ENCODE assay signal across 37 cellular contexts in the genomic region with DNA sequence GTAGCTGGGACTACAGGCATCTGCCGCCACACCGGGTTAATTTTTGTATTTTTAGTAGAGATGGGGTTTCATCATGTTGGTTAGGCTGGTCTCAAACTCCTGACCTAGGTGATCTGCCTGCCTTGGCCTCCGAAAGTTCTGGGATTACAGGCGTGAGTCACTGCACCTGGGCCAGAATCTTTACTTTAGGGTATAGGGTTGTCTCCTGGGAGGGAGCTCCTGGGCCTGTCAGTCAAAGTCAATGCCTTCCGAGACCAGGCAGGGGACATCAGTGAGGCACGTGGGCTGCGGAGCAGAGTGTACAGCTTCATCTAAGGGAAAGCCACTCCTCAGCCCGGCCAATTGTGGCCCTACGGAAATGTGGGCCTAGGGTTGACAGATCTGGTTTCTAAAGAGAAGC.
DNase-seq lines count a peak whose midpoint lies in the region; ATAC-seq, FAIRE-seq and TF ChIP-seq lines count a peak whose summit lies in the region.
"Had no signal": no experiment of that assay in that cellular context is flagged by ENCODE, and none has a peak within 500 bp of the region (broad histone marks: within the 10 kb centered on the region; RNA-seq: fewer than 3 reads in every experiment).

No MANE protein-coding gene starts in this region.

- no peaks in the 10 kb centered on the region for H3K9me3 Mint-ChIP-seq in neural progenitor cell
- H3K9me3 Mint-ChIP-seq: CD14-positive monocyte; CD4-positive, alpha-beta T cell; CD4-positive, CD25-positive, alpha-beta regulatory T cell; CD8-positive, alpha-beta memory T cell; CD8-positive, alpha-beta T cell had no signal

- peaks cover 9% of the 10 kb centered on the region for H3K27me3 Mint-ChIP-seq in neural progenitor cell (ENCODE audit: insufficient read depth, low read depth)

- DNase-seq in cardiac septum (ENCODE audit: low spot score) (peak; percentile 63), heart right ventricle (no peak), HEK293T (ENCODE audit: extremely low spot score) (no peak), K562 (ENCODE audit: extremely low read depth in 1 of 4, low spot score in 3 of 4) (no peak), neural progenitor cell (ENCODE audit: low spot score) (no peak), AG20443 (ENCODE audit: low spot score) (no peak), HCEC 1CT (no peak), COLO668 (lab: John Stamatoyannopoulos, UW; ENCODE audit: unreplicated experiment) (no peak)
- DNase-seq: 8988T; ACHN; AML-193; BE2C; C1 segment of cervical spinal cord; Caco-2; Calu3; CD4-positive, alpha-beta memory T cell; CD4-positive, alpha-beta T cell; CD4-positive, CD25-positive, alpha-beta regulatory T cell; CD8-positive, alpha-beta memory T cell; CD8-positive, alpha-beta T cell; COR-L47; DMS 273 treated with DMSO at 0.1 percent for 48 hours; DMS153; DMS53; DMS79; DMS79 treated with DMSO at 0.1 percent for 48 hours; DND-41; EL had no signal

- H3K4me3 ChIP-seq in heart right ventricle (no peak overlapping the region), K562 (no peak overlapping the region), neural progenitor cell (no peak overlapping the region)
- H3K4me3 ChIP-seq: A549; BLaER1; BLaER1 treated with 17β-estradiol and CSF1 and Interleukin-3, amounts not matched to agents 10 nM and 100 nM had no signal

- POLR2A ChIA-PET in HEK293T (lab: Yijun Ruan, JAX): no interaction called here
- POLR2A ChIA-PET in K562 (lab: Yijun Ruan, JAX): interaction anchor here (0.6 kb wide), 2 partner anchors 113 to 528 kb away, joined by 3 read pairs; no protein-coding TSS in a partner anchor

- H3K27ac ChIP-seq in heart right ventricle: no peak overlapping the region
- no peak overlapping the region for H3K27ac ChIP-seq in K562 (ENCODE audit: extremely low read depth, low read depth, low read length)
- H3K27ac ChIP-seq in neural progenitor cell: no peak overlapping the region
- H3K27ac ChIP-seq: 22Rv1; A549; BLaER1; BLaER1 treated with 17β-estradiol and CSF1 and Interleukin-3, amounts not matched to agents 10 nM and 100 nM; C4-2B had no signal

- intact Hi-C loops in cardiac septum (cut with DNase I) (no loop called here), heart right ventricle (cut with DNase I) (no loop called here), K562 (cut with micrococcal nuclease) (no loop called here)

- no peak for TF ChIP-seq EP300 in K562 (IDR thresholded peaks at IDR 0.05; ENCODE audit: low read length)

- peaks cover 5 to 19% (median 11%) of the 10 kb centered on the region in 9 donors for H3K4me1 ChIP-seq in heart right ventricle
- peaks cover 0 to 4% of the 10 kb centered on the region in 2 experiments; a peak in 1 of 5 replicates for H3K4me1 ChIP-seq in K562 (replicated peaks in 1 of 2; ENCODE audit: control insufficient read depth in 2 of 2, insufficient read depth in 2 of 2, low read length in 2 of 2)
- no peaks in the 10 kb centered on the region for H3K4me1 ChIP-seq in neural progenitor cell
- H3K4me1 ChIP-seq: A549; BLaER1; BLaER1 treated with 17β-estradiol and CSF1 and Interleukin-3, amounts not matched to agents 10 nM and 100 nM; Caco-2 had no signal

- H3K27ac Mint-ChIP-seq in neural progenitor cell: peak overlapping the region; percentile 8
- H3K27ac Mint-ChIP-seq: B cell; CD14-positive monocyte; CD4-positive, alpha-beta memory T cell; CD4-positive, alpha-beta T cell; CD4-positive, CD25-positive, alpha-beta regulatory T cell; CD8-positive, alpha-beta memory T cell; CD8-positive, alpha-beta T cell had no signal

- no peak for TF ChIP-seq RAD21 in K562 (CRISPR knock-in tag; conservative IDR thresholded peaks at IDR 0.05 in 1 of 2, IDR thresholded peaks at IDR 0.05 in 1 of 2)

- CTCF ChIA-PET in HEK293T (lab: Yijun Ruan, JAX): interaction anchor here (1.0 kb wide), 1 partner anchor 113 kb away, joined by 4 read pairs; no protein-coding TSS in a partner anchor
- CTCF ChIA-PET in K562 (lab: Yijun Ruan, JAX; ENCODE audit: low intra/inter-chr PET ratio): no interaction called here

- 91 to 97% methylated on average over 9 of the region's 9 CpGs for WGBS in heart right ventricle, 2 donors
- WGBS in K562 (ENCODE audit: insufficient coverage, low coverage, missing lambda C conversion rate): 25% methylated on average over 9 of the region's 9 CpGs

- H3K79me2 ChIP-seq in K562 (ENCODE audit: control insufficient read depth, insufficient read depth, low read length) (no peaks in the 10 kb centered on the region), neural progenitor cell (ENCODE audit: low read depth) (no peaks in the 10 kb centered on the region)

- ATAC-seq in heart right ventricle: no peak
- peak; percentile 21; the same call in 1 of the 3 replicates for ATAC-seq in K562
- ATAC-seq: A549; CD8-positive, alpha-beta T cell had no signal

- H3K4me2 ChIP-seq in K562 (ENCODE audit: insufficient read depth, low read length) (no peak overlapping the region), neural progenitor cell (no peak overlapping the region)
- H3K4me2 ChIP-seq: A549; BLaER1; BLaER1 treated with 17β-estradiol and CSF1 and Interleukin-3, amounts not matched to agents 10 nM and 100 nM had no signal

- no peak overlapping the region for H3K4me3 Mint-ChIP-seq in neural progenitor cell
- H3K4me3 Mint-ChIP-seq: B cell; CD14-positive monocyte; CD4-positive, alpha-beta memory T cell; CD4-positive, alpha-beta T cell; CD4-positive, CD25-positive, alpha-beta regulatory T cell; CD8-positive, alpha-beta memory T cell; CD8-positive, alpha-beta T cell had no signal

- peaks cover 22% of the 10 kb centered on the region for H3K4me1 Mint-ChIP-seq in neural progenitor cell
- H3K4me1 Mint-ChIP-seq: B cell; CD14-positive monocyte; CD4-positive, alpha-beta memory T cell; CD4-positive, CD25-positive, alpha-beta regulatory T cell; CD8-positive, alpha-beta memory T cell had no signal

- BruUV-seq in K562 (replicated peaks; lab: Mats Ljungman, UMichigan): no TSS peak

- H3K9me3 ChIP-seq in heart right ventricle: no peaks in the 10 kb centered on the region
- H3K9me3 ChIP-seq in K562 (replicated peaks; ENCODE audit: control insufficient read depth, insufficient read depth, low read depth, low read length): no peaks in the 10 kb centered on the region
- no peaks in the 10 kb centered on the region for H3K9me3 ChIP-seq in neural progenitor cell (ENCODE audit: low read depth)
- H3K9me3 ChIP-seq: A549; BE2C; BLaER1; BLaER1 treated with 17β-estradiol and CSF1 and Interleukin-3, amounts not matched to agents 10 nM and 100 nM; Caco-2 had no signal

- H2AFZ ChIP-seq in K562 (ENCODE audit: low read depth, low read length) (no peak overlapping the region), neural progenitor cell (replicated peaks) (no peak overlapping the region)

- TF ChIP-seq POLR2A in K562 (conservative IDR thresholded peaks at IDR 0.05): no peak

- in situ Hi-C loops in K562 (cut with MboI): no loop called here

- no peaks in the 10 kb centered on the region for H3F3A ChIP-seq in neural progenitor cell (ENCODE audit: low read depth)

- H3K9me1 ChIP-seq in K562 (ENCODE audit: control insufficient read depth, insufficient read depth, low read length): no peaks in the 10 kb centered on the region

- H3K27me3 ChIP-seq in heart right ventricle: no peaks in the 10 kb centered on the region
- peaks cover 22 to 53% of the 10 kb centered on the region in 2 experiments for H3K27me3 ChIP-seq in K562 (ENCODE audit: control insufficient read depth in 2 of 2, insufficient read depth in 2 of 2, low read length in 2 of 2)
- H3K27me3 ChIP-seq in neural progenitor cell: no peaks in the 10 kb centered on the region
- H3K27me3 ChIP-seq: BE2C; BLaER1; BLaER1 treated with 17β-estradiol and CSF1 and Interleukin-3, amounts not matched to agents 10 nM and 100 nM had no signal

- H4K20me1 ChIP-seq in K562 (replicated peaks; ENCODE audit: control insufficient read depth, insufficient read depth, low read length): no peaks in the 10 kb centered on the region; the same call in 1 of the 2 replicates
- H4K20me1 ChIP-seq in neural progenitor cell (ENCODE audit: low read depth): no peaks in the 10 kb centered on the region
- H4K20me1 ChIP-seq: BLaER1; BLaER1 treated with 17β-estradiol and CSF1 and Interleukin-3, amounts not matched to agents 10 nM and 100 nM had no signal

- H3K36me3 Mint-ChIP-seq in neural progenitor cell: no peaks in the 10 kb centered on the region
- H3K36me3 Mint-ChIP-seq: CD14-positive monocyte; CD4-positive, alpha-beta memory T cell; CD8-positive, alpha-beta memory T cell; CD8-positive, alpha-beta T cell had no signal

- no peak for TF ChIP-seq CTCF in heart right ventricle (IDR thresholded peaks at IDR 0.05)
- TF ChIP-seq CTCF in K562 (IDR thresholded peaks at IDR 0.05 in 2 of 3, conservative IDR thresholded peaks at IDR 0.05 in 1 of 3; ENCODE audit: insufficient read depth in 2 of 3, low read depth in 1 of 3, low read length in 3 of 3): no peak
- TF ChIP-seq CTCF in neural progenitor cell (IDR thresholded peaks at IDR 0.05): no peak

- no peak for FAIRE-seq in K562 (lab: Jason Lieb, UNC)
- FAIRE-seq: A204.1, A549, D721Med had no signal

- no peaks in the 10 kb centered on the region for H3K36me3 ChIP-seq in heart right ventricle
- no peaks in the 10 kb centered on the region for H3K36me3 ChIP-seq in K562 (ENCODE audit: control insufficient read depth, insufficient read depth, low read length)
- no peaks in the 10 kb centered on the region for H3K36me3 ChIP-seq in neural progenitor cell
- H3K36me3 ChIP-seq: BE2C; BLaER1; BLaER1 treated with 17β-estradiol and CSF1 and Interleukin-3, amounts not matched to agents 10 nM and 100 nM had no signal

- no peak overlapping the region for H3K9ac ChIP-seq in K562 (ENCODE audit: insufficient read depth in 1 of 2, low read depth in 2 of 2, low read length in 2 of 2)
- no peak overlapping the region for H3K9ac ChIP-seq in neural progenitor cell
- H3K9ac ChIP-seq: BLaER1; BLaER1 treated with 17β-estradiol and CSF1 and Interleukin-3, amounts not matched to agents 10 nM and 100 nM had no signal

TF ChIP-seq in HEK293T, 16 proteins besides CTCF, POLR2A, EP300 and RAD21 (continues in another document):
- TF ChIP-seq LEF1 (IDR thresholded peaks at IDR 0.05; ENCODE audit: borderline replicate concordance): no peak
- TF ChIP-seq ARNT (IDR thresholded peaks at IDR 0.05): no peak
- TF ChIP-seq FOXA1 (IDR thresholded peaks at IDR 0.05): no peak

TF ChIP-seq in K562, 482 proteins besides CTCF, POLR2A, EP300 and RAD21:
- TF ChIP-seq CSDE1 (IDR thresholded peaks at IDR 0.05): no peak
- peak; percentile 76 for TF ChIP-seq PKNOX1 (IDR thresholded peaks at IDR 0.05)
TF ChIP-seq in K562: peak in this region for 1.
